In genomic region chr3:49313902-49314676, GRCh38 we compare ENCODE assay signal across 13 cellular contexts. TPM values are rescaled to one million over a fixed set of nuclear protein-coding genes. Genes with fewer than 3 reads are reported as not detected.
A peak's percentile ranks its signal among the peaks of the same experiment; 100 is the strongest.
DNase-seq lines count a peak whose midpoint lies in the region; ATAC-seq, FAIRE-seq and TF ChIP-seq lines count a peak whose summit lies in the region.
"Had no signal": no experiment of that assay in that cellular context is flagged by ENCODE, and none has a peak within 500 bp of the region (broad histone marks: within the 10 kb centered on the region; RNA-seq: fewer than 3 reads in every experiment).

No MANE protein-coding gene starts in this region.

- DNase-seq in CD4-positive, alpha-beta memory T cell, result no peak
- no peak for DNase-seq in GM18507 (ENCODE audit: extremely low spot score, insufficient read length, low read depth)
- DNase-seq in brain microvascular endothelial cell, result peak; percentile 53
- no peak for DNase-seq in memory B cell (ENCODE audit: low spot score in 2 of 2)
- no peak for DNase-seq in prostate gland (ENCODE audit: low spot score)
- DNase-seq in hepatocyte (ENCODE audit: low spot score), result no peak
- DNase-seq: CD8-positive, alpha-beta memory T cell; effector memory CD8-positive, alpha-beta T cell; heart right ventricle; natural killer cell; sigmoid colon had no signal

- H3K27me3 Mint-ChIP-seq in CD4-positive, alpha-beta memory T cell, result no peaks in the 10 kb centered on the region
- no peaks in the 10 kb centered on the region for H3K27me3 Mint-ChIP-seq in memory B cell
- H3K27me3 Mint-ChIP-seq: CD8-positive, alpha-beta memory T cell; effector memory CD8-positive, alpha-beta T cell had no signal

- intact Hi-C loops in CD4-positive, alpha-beta memory T cell (cut with micrococcal nuclease), result no loop called here
- intact Hi-C loops in prostate gland (cut with DNase I), result no loop called here

- H3K27ac Mint-ChIP-seq in CD4-positive, alpha-beta memory T cell, result peak overlapping the region in 6 of 7 donors; percentile 32 to 72 (median 48)
- H3K27ac Mint-ChIP-seq in memory B cell, result peak overlapping the region; percentile 31

- H3K4me1 ChIP-seq in CD4-positive, alpha-beta memory T cell (ENCODE audit: insufficient read depth, low read length), result no peaks in the 10 kb centered on the region
- no peaks in the 10 kb centered on the region for H3K4me1 ChIP-seq in prostate gland (replicated peaks)
- no peaks in the 10 kb centered on the region for H3K4me1 ChIP-seq in hepatocyte (ENCODE audit: insufficient read depth)
- H3K4me1 ChIP-seq: suprapubic skin had no signal

- H3K36me3 Mint-ChIP-seq in CD4-positive, alpha-beta memory T cell, result peaks cover 25 to 53% of the 10 kb centered on the region in 2 donors
- H3K36me3 Mint-ChIP-seq in memory B cell, result peaks cover 15% of the 10 kb centered on the region

- peaks cover 43% of the 10 kb centered on the region for H3K36me3 ChIP-seq in CD4-positive, alpha-beta memory T cell (ENCODE audit: insufficient read depth, low read length)
- peaks cover 45% of the 10 kb centered on the region for H3K36me3 ChIP-seq in brain microvascular endothelial cell (replicated peaks)
- H3K36me3 ChIP-seq in prostate gland, result peaks cover 7 to 8% of the 10 kb centered on the region in 2 donors
- H3K36me3 ChIP-seq in hepatocyte (replicated peaks; ENCODE audit: insufficient read depth, low read depth), result no peaks in the 10 kb centered on the region

- no peaks in the 10 kb centered on the region for H3K9me3 ChIP-seq in CD4-positive, alpha-beta memory T cell (ENCODE audit: control insufficient read depth in 1 of 2, low read length in 2 of 2)
- H3K9me3 ChIP-seq in prostate gland (no peaks in the 10 kb centered on the region), hepatocyte (ENCODE audit: low read depth) (no peaks in the 10 kb centered on the region)
- H3K9me3 ChIP-seq: heart right ventricle, sigmoid colon, suprapubic skin had no signal

- ATAC-seq in memory B cell (ENCODE audit: low read depth) (no peak), HG02840 (IDR thresholded peaks at IDR 0.05; ENCODE audit: low FRiP score, unreplicated experiment) (no peak)
- ATAC-seq: effector memory CD8-positive, alpha-beta T cell; natural killer cell had no signal

- CTCF ChIA-PET in CD4-positive, alpha-beta memory T cell (lab: Charles Lee; ENCODE audit: partially characterized antibody), result interaction anchor here (0.7 kb wide), 1 partner anchor 115 kb away, joined by 3 read pairs; the partner anchor contains the start of gene NICN1

- H3K4me2 ChIP-seq in hepatocyte, result no peak overlapping the region

- H3K9me3 Mint-ChIP-seq in CD4-positive, alpha-beta memory T cell, result no peaks in the 10 kb centered on the region
- no peaks in the 10 kb centered on the region for H3K9me3 Mint-ChIP-seq in memory B cell
- H3K9me3 Mint-ChIP-seq: CD8-positive, alpha-beta memory T cell; effector memory CD8-positive, alpha-beta T cell; natural killer cell had no signal

- H4K20me1 ChIP-seq in hepatocyte (ENCODE audit: insufficient read depth, poor library complexity, severe bottlenecking), result no peaks in the 10 kb centered on the region

- no peak overlapping the region for H2AFZ ChIP-seq in hepatocyte

- H3K27me3 ChIP-seq in CD4-positive, alpha-beta memory T cell (ENCODE audit: insufficient read depth, low read length), result no peaks in the 10 kb centered on the region
- H3K27me3 ChIP-seq in brain microvascular endothelial cell (replicated peaks), result no peaks in the 10 kb centered on the region
- no peaks in the 10 kb centered on the region for H3K27me3 ChIP-seq in prostate gland (replicated peaks; ENCODE audit: insufficient read depth)
- H3K27me3 ChIP-seq in hepatocyte, result no peaks in the 10 kb centered on the region
- H3K27me3 ChIP-seq: heart right ventricle, sigmoid colon, suprapubic skin had no signal

- H3K79me2 ChIP-seq in hepatocyte, result no peaks in the 10 kb centered on the region

- in situ Hi-C loops in brain microvascular endothelial cell (cut with HindIII; ENCODE audit: low pct_ligation_motif_present, low sequenced_read_pairs), result no loop called here

- TF ChIP-seq POLR2A in prostate gland (IDR thresholded peaks at IDR 0.05), result no peak

- no peak overlapping the region for H3K4me3 ChIP-seq in CD4-positive, alpha-beta memory T cell (ENCODE audit: low read length in 2 of 2)
- no peak overlapping the region for H3K4me3 ChIP-seq in brain microvascular endothelial cell (ENCODE audit: low read depth, low read length)
- no peak overlapping the region for H3K4me3 ChIP-seq in prostate gland
- no peak overlapping the region for H3K4me3 ChIP-seq in hepatocyte
- H3K4me3 ChIP-seq: heart right ventricle, sigmoid colon, suprapubic skin had no signal

- POLR2A ChIA-PET in CD4-positive, alpha-beta memory T cell (lab: Charles Lee; ENCODE audit: partially characterized antibody), result interaction anchor here (1.5 kb wide), 1 partner anchor 26 kb away, joined by 3 read pairs; the partner anchor contains the start of gene USP4

- no peak overlapping the region for H3K4me3 Mint-ChIP-seq in CD4-positive, alpha-beta memory T cell
- H3K4me3 Mint-ChIP-seq in memory B cell, result no peak overlapping the region
- H3K4me3 Mint-ChIP-seq: CD8-positive, alpha-beta memory T cell; effector memory CD8-positive, alpha-beta T cell; natural killer cell had no signal

- TF ChIP-seq CTCF in brain microvascular endothelial cell (IDR thresholded peaks at IDR 0.05; ENCODE audit: low read depth, low read length, missing control alignments) (no peak), prostate gland (IDR thresholded peaks at IDR 0.05) (no peak), hepatocyte (IDR thresholded peaks at IDR 0.05; ENCODE audit: poor library complexity) (no peak)

- H3K4me1 Mint-ChIP-seq in CD4-positive, alpha-beta memory T cell, result peaks cover 0 to 3% (median 0%) of the 10 kb centered on the region in 4 donors
- peaks cover 2% of the 10 kb centered on the region for H3K4me1 Mint-ChIP-seq in memory B cell

- FAIRE-seq in GM18507 (lab: Jason Lieb, UNC), result peak; percentile 18

- no peak overlapping the region for H3K27ac ChIP-seq in CD4-positive, alpha-beta memory T cell (ENCODE audit: low read depth, low read length)
- H3K27ac ChIP-seq in brain microvascular endothelial cell (peak overlapping the region; percentile 49), prostate gland (no peak overlapping the region), hepatocyte (no peak overlapping the region)
- H3K27ac ChIP-seq: sigmoid colon, suprapubic skin had no signal

- H3K9me2 ChIP-seq in hepatocyte (replicated peaks; ENCODE audit: insufficient read depth), result no peaks in the 10 kb centered on the region

- WGBS in prostate gland, result 86% methylated on average over 1 of the region's 1 CpG
- WGBS in hepatocyte (ENCODE audit: low lambda C conversion rate, missing lambda C conversion rate), result 96% methylated on average over 1 of the region's 1 CpG

RNA-seq across cellular contexts. Expression of gene USP4, which starts 25.8 kb away (rescaled TPM):
- 100 to 1,000 TPM; 111 to 114 TPM for total RNA-seq in CD4-positive, alpha-beta memory T cell
- polyA plus RNA-seq in CD4-positive, alpha-beta memory T cell, result 10 to 100 TPM; 73.2 to 75.4 TPM
- total RNA-seq in prostate gland (10 to 100 TPM; 18.3 to 30.8 TPM), hepatocyte (14.4 and 20.1 TPM in 2 replicates)
- 23.9 and 26.5 TPM in 2 replicates for polyA plus RNA-seq in hepatocyte

RNA-seq across cellular contexts. Expression of gene C3orf62, which starts 37.1 kb away (rescaled TPM):
- 1 to 10 TPM; 9.8 to 9.9 TPM for total RNA-seq in CD4-positive, alpha-beta memory T cell
- polyA plus RNA-seq in CD4-positive, alpha-beta memory T cell, result 1 to 10 TPM in 1 of 2 donors, under 1 TPM in 1; 0.76 to 2.3 TPM
- total RNA-seq in prostate gland (1 to 10 TPM; 4.3 to 9.7 TPM), hepatocyte (1.8 and 4.5 TPM in 2 replicates)
- polyA plus RNA-seq in hepatocyte, result 2.8 and 3.3 TPM in 2 replicates

RNA-seq across cellular contexts. Expression of gene GPX1, which starts 44.1 kb away (rescaled TPM):
- total RNA-seq in CD4-positive, alpha-beta memory T cell, result 10 to 100 TPM; 75.7 to 77.7 TPM
- 100 to 1,000 TPM; 124 to 177 TPM for polyA plus RNA-seq in CD4-positive, alpha-beta memory T cell
- 100 to 1,000 TPM; 250 to 279 TPM for total RNA-seq in prostate gland
- 186 and 205 TPM in 2 replicates for total RNA-seq in hepatocyte
- 437 and 440 TPM in 2 replicates for polyA plus RNA-seq in hepatocyte
